In genomic region chr3:135908737-135909136, GRCh38 we compare ENCODE assay signal across 24 cellular contexts. TPM values are rescaled to one million over a fixed set of nuclear protein-coding genes. Genes with fewer than 3 reads are reported as not detected.
A peak's percentile ranks its signal among the peaks of the same experiment; 100 is the strongest.
DNase-seq lines count a peak whose midpoint lies in the region; TF ChIP-seq lines count a peak whose summit lies in the region.
"Had no signal": no experiment of that assay in that cellular context is flagged by ENCODE, and none has a peak within 500 bp of the region (broad histone marks: within the 10 kb centered on the region; RNA-seq: fewer than 3 reads in every experiment).

No MANE protein-coding gene starts in this region.

- H3K27ac ChIP-seq in breast epithelium: no peak overlapping the region
- H3K27ac ChIP-seq in PC-9: peak overlapping the region; percentile 91
- peak overlapping the region; percentile 79 to 89 for H3K27ac ChIP-seq in esophagus (ENCODE audit: low read depth in 2 of 2, low read length in 1 of 2)
- H3K27ac ChIP-seq in suprapubic skin: peak overlapping the region; percentile 82
- H3K27ac ChIP-seq in WERI-Rb-1: no peak overlapping the region
- H3K27ac ChIP-seq: 22Rv1, RWPE1, SK-N-MC had no signal

- no TSS peak for BruUV-seq in MCF 10A (replicated peaks; lab: Mats Ljungman, UMichigan)
- TSS peak; percentile 39 for BruUV-seq in PC-9 (replicated peaks; lab: Mats Ljungman, UMichigan)

- H3K4me1 ChIP-seq in breast epithelium (no peaks in the 10 kb centered on the region), PC-9 (replicated peaks; ENCODE audit: insufficient read depth) (peaks cover 26% of the 10 kb centered on the region), esophagus (ENCODE audit: control insufficient read depth in 2 of 2, insufficient read depth in 2 of 2, low read length in 1 of 2) (peaks cover 0 to 6% of the 10 kb centered on the region in 2 donors), suprapubic skin (peaks cover 20% of the 10 kb centered on the region)
- H3K4me1 ChIP-seq: BE2C had no signal

- H3K4me3 ChIP-seq in breast epithelium (no peak overlapping the region), PC-9 (peak overlapping the region; percentile 49; the same call in 1 of the 2 replicates), esophagus (ENCODE audit: low read depth in 1 of 2, low read length in 2 of 2) (no peak overlapping the region), suprapubic skin (no peak overlapping the region), WERI-Rb-1 (ENCODE audit: low read depth, low read length) (no peak overlapping the region)
- H3K4me3 ChIP-seq: MG63, SK-N-MC had no signal

- peak overlapping the region; percentile 73 for H2AFZ ChIP-seq in PC-9

- no peaks in the 10 kb centered on the region for H3K36me3 ChIP-seq in breast epithelium
- H3K36me3 ChIP-seq in PC-9 (ENCODE audit: low read depth): no peaks in the 10 kb centered on the region
- no peaks in the 10 kb centered on the region for H3K36me3 ChIP-seq in esophagus (ENCODE audit: control insufficient read depth in 2 of 2, insufficient read depth in 2 of 2, low read length in 1 of 2)
- no peaks in the 10 kb centered on the region for H3K36me3 ChIP-seq in suprapubic skin
- no peaks in the 10 kb centered on the region for H3K36me3 ChIP-seq in WERI-Rb-1
- H3K36me3 ChIP-seq: BE2C, MG63 had no signal

- peak overlapping the region; percentile 86 for H3K4me2 ChIP-seq in PC-9

- H3K4me3 Mint-ChIP-seq in MCF 10A (ENCODE audit: unreplicated experiment): peak overlapping the region; percentile 34
- H3K4me3 Mint-ChIP-seq: CD14-positive monocyte; CD8-positive, alpha-beta memory T cell had no signal

- DNase-seq in MCF 10A (ENCODE audit: unreplicated experiment): no peak
- DNase-seq in breast epithelium (ENCODE audit: low spot score in 2 of 2): no peak
- no peak for DNase-seq in PC-9
- no peak for DNase-seq in suprapubic skin (ENCODE audit: low spot score in 2 of 2)
- no peak for DNase-seq in WERI-Rb-1
- DNase-seq in NCI-H526 treated with DMSO at 0.1 percent for 48 hours (lab: John Stamatoyannopoulos, UW): no peak
- DNase-seq in dedifferentiated amniotic fluid mesenchymal stem cell (ENCODE audit: extremely low spot score): no peak
- DNase-seq: BE2C; CD8-positive, alpha-beta memory T cell; DND-41; H7; KBM-7; NCI-H1105 treated with DMSO at 0.1 percent for 48 hours; NCI-H146; NCI-H2029; NCI-H446; NCI-H524 treated with DMSO at 0.1 percent for 48 hours; SHP77 treated with DMSO at 0.1 percent for 48 hours had no signal

- no peak for TF ChIP-seq POLR2A in breast epithelium (IDR thresholded peaks at IDR 0.05)
- no peak for TF ChIP-seq POLR2A in suprapubic skin (IDR thresholded peaks at IDR 0.05)

- CTCF ChIA-PET in MCF 10A (lab: Yijun Ruan, JAX): interaction anchor here (0.9 to 9.4 kb wide), 7 partner anchors 9 to 1308 kb away, joined by 3 to 207 read pairs (median 5); no protein-coding TSS in a partner anchor
- CTCF ChIA-PET in PC-9 (lab: Charles Lee): no interaction called here

- H3K9me3 ChIP-seq in breast epithelium (no peaks in the 10 kb centered on the region), PC-9 (ENCODE audit: insufficient read depth, low read depth) (no peaks in the 10 kb centered on the region), esophagus (ENCODE audit: control insufficient read depth in 2 of 2, insufficient read depth in 1 of 2, low read depth in 1 of 2, low read length in 1 of 2) (no peaks in the 10 kb centered on the region), suprapubic skin (no peaks in the 10 kb centered on the region), WERI-Rb-1 (ENCODE audit: severe bottlenecking) (no peaks in the 10 kb centered on the region)
- H3K9me3 ChIP-seq: BE2C, MG63 had no signal

- no peaks in the 10 kb centered on the region for H3K9me3 Mint-ChIP-seq in MCF 10A (ENCODE audit: unreplicated experiment)
- H3K9me3 Mint-ChIP-seq: CD8-positive, alpha-beta memory T cell had no signal

- H3K36me3 Mint-ChIP-seq in MCF 10A (ENCODE audit: insufficient read depth, unreplicated experiment): no peaks in the 10 kb centered on the region
- H3K36me3 Mint-ChIP-seq: CD14-positive monocyte; CD8-positive, alpha-beta memory T cell had no signal

- TF ChIP-seq EP300 in suprapubic skin (IDR thresholded peaks at IDR 0.05): no peak

- H3K4me1 Mint-ChIP-seq in MCF 10A (ENCODE audit: insufficient read depth, unreplicated experiment): peaks cover 12% of the 10 kb centered on the region
- H3K4me1 Mint-ChIP-seq: CD14-positive monocyte; CD8-positive, alpha-beta memory T cell had no signal

- POLR2A ChIA-PET in MCF 10A (lab: Yijun Ruan, JAX): interaction anchor here (0.8 to 2.5 kb wide), 3 partner anchors 19 to 134 kb away, joined by 3 to 15 read pairs (median 3); no protein-coding TSS in a partner anchor
- POLR2A ChIA-PET in PC-9 (lab: Charles Lee; ENCODE audit: unreplicated experiment): interaction anchor here (0.6 kb wide), 1 partner anchor 332 kb away, joined by 3 read pairs; no protein-coding TSS in a partner anchor

- H3K27me3 ChIP-seq in breast epithelium (no peaks in the 10 kb centered on the region), PC-9 (ENCODE audit: insufficient read depth, low read depth) (no peaks in the 10 kb centered on the region), esophagus (ENCODE audit: control insufficient read depth in 1 of 2, insufficient read depth in 2 of 2, low read length in 2 of 2) (no peaks in the 10 kb centered on the region), suprapubic skin (no peaks in the 10 kb centered on the region), WERI-Rb-1 (ENCODE audit: insufficient read depth, low read depth, severe bottlenecking) (no peaks in the 10 kb centered on the region)
- H3K27me3 ChIP-seq: MG63 had no signal

- H3K79me2 ChIP-seq in PC-9 (ENCODE audit: low read depth): no peaks in the 10 kb centered on the region

- intact Hi-C loops in MCF 10A (cut with micrococcal nuclease): no loop called here
- intact Hi-C loops in breast epithelium (cut with DNase I; ENCODE audit: low total_unique reads): no loop called here
- intact Hi-C loops in PC-9 (cut with micrococcal nuclease; ENCODE audit: unreplicated experiment): loop anchor here (1.0 to 10.0 kb wide), 5 partner anchors 12 to 286 kb away; partner anchors contain the start of genes MSL2 and PPP2R3A

- no peaks in the 10 kb centered on the region for H3K9me2 ChIP-seq in PC-9 (ENCODE audit: insufficient read depth)

- WGBS in esophagus, 2 donors: 91 to 94% methylated on average over 1 of the region's 1 CpG
- 86% methylated on average over 1 of the region's 1 CpG for WGBS in suprapubic skin

- H3K27ac Mint-ChIP-seq in MCF 10A (ENCODE audit: low read depth, unreplicated experiment): no peak overlapping the region
- H3K27ac Mint-ChIP-seq: CD14-positive monocyte; CD8-positive, alpha-beta memory T cell had no signal

- no peaks in the 10 kb centered on the region for H3K27me3 Mint-ChIP-seq in MCF 10A (ENCODE audit: insufficient read depth, unreplicated experiment)

- no peaks in the 10 kb centered on the region for H4K20me1 ChIP-seq in PC-9 (ENCODE audit: insufficient read depth)

- H3F3A ChIP-seq in PC-9 (ENCODE audit: insufficient read depth, low read depth): peaks cover 17% of the 10 kb centered on the region; the same call in 1 of the 2 replicates

- TF ChIP-seq CTCF in MCF 10A (IDR thresholded peaks at IDR 0.05; ENCODE audit: unreplicated experiment) (no peak), breast epithelium (IDR thresholded peaks at IDR 0.05) (no peak), PC-9 (conservative IDR thresholded peaks at IDR 0.05) (no peak), suprapubic skin (IDR thresholded peaks at IDR 0.05) (no peak), WERI-Rb-1 (IDR thresholded peaks at IDR 0.05; ENCODE audit: low read depth, low read length) (no peak)

RNA-seq across cellular contexts. Expression of gene PPP2R3A, which starts 56.8 kb away (rescaled TPM):
- total RNA-seq in MCF 10A (2022) (7.1 and 7.5 TPM in 2 replicates), breast epithelium (10 to 100 TPM; 10.4 to 43.6 (median 20.6) TPM), PC-9 (2021) (30.0 and 42.6 TPM in 2 replicates), suprapubic skin (10 to 100 TPM; 51.2 to 71.7 (median 52.9) TPM)
- polyA plus RNA-seq in esophagus: 1 to 10 TPM; 2.1 to 3.5 TPM

Comparison
In these comparisons a context has a peak if more than half of its experiments do, and no peak if none do; other contexts are left out.
1. H3K27ac ChIP-seq: peak in PC-9 (single experiment), esophagus (2 of 2) and suprapubic skin (single experiment); none in breast epithelium (0 of 2) and WERI-Rb-1 (single experiment).